13 cellular contexts compared by ENCODE assay signal in genomic region chr4:123453006-123453685, GRCh38. TPM values are rescaled to one million over a fixed set of nuclear protein-coding genes. Genes with fewer than 3 reads are reported as not detected.
DNase-seq lines count a peak whose midpoint lies in the region; ATAC-seq, FAIRE-seq and TF ChIP-seq lines count a peak whose summit lies in the region.
"Had no signal": no experiment of that assay in that cellular context is flagged by ENCODE, and none has a peak within 500 bp of the region (broad histone marks: within the 10 kb centered on the region; RNA-seq: fewer than 3 reads in every experiment).

No MANE protein-coding gene starts in this region.

- no peak overlapping the region for H3K4me3 ChIP-seq in astrocyte (ENCODE audit: insufficient read depth, low read depth, low read length)
- no peak overlapping the region for H3K4me3 ChIP-seq in left lung
- H3K4me3 ChIP-seq: MG63, upper lobe of left lung had no signal

- no peak for TF ChIP-seq CTCF in activated CD8-positive, alpha-beta T cell treated with anti-CD3 and anti-CD28 coated beads for 36 hours (IDR thresholded peaks at IDR 0.05)
- TF ChIP-seq CTCF in astrocyte (IDR thresholded peaks at IDR 0.05; ENCODE audit: insufficient read depth, low read depth, low read length): no peak
- TF ChIP-seq CTCF in left lung (IDR thresholded peaks at IDR 0.05): no peak

- H3K36me3 Mint-ChIP-seq in activated CD8-positive, alpha-beta T cell treated with anti-CD3 and anti-CD28 coated beads for 36 hours (ENCODE audit: low read depth): peaks cover 4% of the 10 kb centered on the region
- H3K36me3 Mint-ChIP-seq in activated CD8-positive, alpha-beta T cell treated with anti-CD3 and anti-CD28 coated beads, Interleukin-2, amount 10 ng/mL, durations not matched to agents 7 days and 5 days (ENCODE audit: low read depth): peaks cover 9% of the 10 kb centered on the region
- no peaks in the 10 kb centered on the region for H3K36me3 Mint-ChIP-seq in astrocyte (ENCODE audit: low read depth, unreplicated experiment)

- H3K9me3 Mint-ChIP-seq in activated CD8-positive, alpha-beta T cell treated with anti-CD3 and anti-CD28 coated beads for 36 hours: peaks cover 1% of the 10 kb centered on the region
- peaks cover 4% of the 10 kb centered on the region for H3K9me3 Mint-ChIP-seq in activated CD8-positive, alpha-beta T cell treated with anti-CD3 and anti-CD28 coated beads, Interleukin-2, amount 10 ng/mL, durations not matched to agents 7 days and 5 days (ENCODE audit: insufficient read depth)
- no peaks in the 10 kb centered on the region for H3K9me3 Mint-ChIP-seq in astrocyte (ENCODE audit: unreplicated experiment)
- peaks cover 0 to 8% of the 10 kb centered on the region in 2 donors for H3K9me3 Mint-ChIP-seq in stimulated activated naive CD8-positive, alpha-beta T cell treated with anti-CD3 and anti-CD28 coated beads, Interleukin-15, amount 100 ng/mL, for 72 hours
- H3K9me3 Mint-ChIP-seq: activated T-helper 17 cell treated with anti-CD3 and anti-CD28 coated beads, Interleukin-2, amount 50 U/mL, for 72 hours had no signal

- H2AFZ ChIP-seq in astrocyte (ENCODE audit: low read depth, low read length): peak overlapping the region; percentile 2

- no peak for ATAC-seq in activated CD8-positive, alpha-beta T cell treated with anti-CD3 and anti-CD28 coated beads for 36 hours
- no peak for ATAC-seq in activated CD8-positive, alpha-beta T cell treated with anti-CD3 and anti-CD28 coated beads, Interleukin-2, amount 10 ng/mL, durations not matched to agents 7 days and 5 days
- ATAC-seq in left lung (peak; percentile 33), HG02623 (IDR thresholded peaks at IDR 0.05; ENCODE audit: unreplicated experiment) (no peak)
- peak; percentile 39 for ATAC-seq in stimulated activated naive CD8-positive, alpha-beta T cell treated with anti-CD3 and anti-CD28 coated beads, Interleukin-15, amount 100 ng/mL, for 72 hours

- peaks cover 21% of the 10 kb centered on the region for H3K4me1 ChIP-seq in astrocyte (ENCODE audit: insufficient read depth, low read length)
- peaks cover 0 to 13% of the 10 kb centered on the region in 2 donors for H3K4me1 ChIP-seq in left lung

- H3K27ac ChIP-seq in astrocyte (ENCODE audit: low read depth, low read length) (peak overlapping the region; percentile 41), left lung (no peak overlapping the region)
- H3K27ac ChIP-seq: upper lobe of left lung had no signal

- H3K9me3 ChIP-seq in astrocyte (ENCODE audit: insufficient read depth, low read depth, low read length) (no peaks in the 10 kb centered on the region), left lung (no peaks in the 10 kb centered on the region)
- H3K9me3 ChIP-seq: MG63, upper lobe of left lung had no signal

- peak overlapping the region; percentile 44 for H3K9ac ChIP-seq in astrocyte (ENCODE audit: low read length)

- peak overlapping the region; percentile 46 for H3K4me2 ChIP-seq in astrocyte (ENCODE audit: low read length)

- peaks cover 40% of the 10 kb centered on the region for H3K4me1 Mint-ChIP-seq in activated CD8-positive, alpha-beta T cell treated with anti-CD3 and anti-CD28 coated beads for 36 hours (ENCODE audit: low read depth)
- peaks cover 45% of the 10 kb centered on the region for H3K4me1 Mint-ChIP-seq in activated CD8-positive, alpha-beta T cell treated with anti-CD3 and anti-CD28 coated beads, Interleukin-2, amount 10 ng/mL, durations not matched to agents 7 days and 5 days (ENCODE audit: low read depth)
- peaks cover 16% of the 10 kb centered on the region for H3K4me1 Mint-ChIP-seq in astrocyte (ENCODE audit: low read depth, unreplicated experiment)
- H3K4me1 Mint-ChIP-seq in stimulated activated naive CD8-positive, alpha-beta T cell treated with anti-CD3 and anti-CD28 coated beads, Interleukin-15, amount 100 ng/mL, for 72 hours: peaks cover 41% of the 10 kb centered on the region

- H3K79me2 ChIP-seq in astrocyte (ENCODE audit: insufficient read depth, low read length): no peaks in the 10 kb centered on the region

- CTCF ChIA-PET in activated CD8-positive, alpha-beta T cell treated with anti-CD3 and anti-CD28 coated beads for 36 hours (lab: Charles Lee): interaction anchor here (1.2 to 1.3 kb wide), 2 partner anchors 29 kb away, joined by 3 to 4 read pairs; no protein-coding TSS in a partner anchor
- CTCF ChIA-PET in activated CD8-positive, alpha-beta T cell treated with anti-CD3 and anti-CD28 coated beads, Interleukin-2, amount 10 ng/mL, durations not matched to agents 7 days and 5 days (lab: Charles Lee): interaction anchor here (0.9 to 1.7 kb wide), 6 partner anchors 9 to 55 kb away, joined by 3 to 4 read pairs (median 3); no protein-coding TSS in a partner anchor

- POLR2A ChIA-PET in activated CD8-positive, alpha-beta T cell treated with anti-CD3 and anti-CD28 coated beads for 36 hours (lab: Charles Lee): interaction anchor here (1.0 to 1.7 kb wide), 2 partner anchors 27 to 56 kb away, joined by 3 to 5 read pairs; partner anchors contain the start of gene SPRY1
- POLR2A ChIA-PET in activated CD8-positive, alpha-beta T cell treated with anti-CD3 and anti-CD28 coated beads, Interleukin-2, amount 10 ng/mL, durations not matched to agents 7 days and 5 days (lab: Charles Lee): no interaction called here

- FAIRE-seq in astrocyte (lab: Jason Lieb, UNC): no peak
- FAIRE-seq: GM12891 had no signal

- H4K20me1 ChIP-seq in astrocyte (ENCODE audit: insufficient read depth, low read length): no peaks in the 10 kb centered on the region

- H3K4me3 Mint-ChIP-seq in activated CD8-positive, alpha-beta T cell treated with anti-CD3 and anti-CD28 coated beads for 36 hours: no peak overlapping the region
- no peak overlapping the region for H3K4me3 Mint-ChIP-seq in activated CD8-positive, alpha-beta T cell treated with anti-CD3 and anti-CD28 coated beads, Interleukin-2, amount 10 ng/mL, durations not matched to agents 7 days and 5 days
- H3K4me3 Mint-ChIP-seq in astrocyte (ENCODE audit: unreplicated experiment): no peak overlapping the region
- H3K4me3 Mint-ChIP-seq in stimulated activated naive CD8-positive, alpha-beta T cell treated with anti-CD3 and anti-CD28 coated beads, Interleukin-15, amount 100 ng/mL, for 72 hours: peak overlapping the region in 1 of 2 donors; percentile 2
- H3K4me3 Mint-ChIP-seq: activated CD4-positive, alpha-beta T cell treated with anti-CD3 and anti-CD28 coated beads, Interleukin-2, amount 10 ng/mL, durations not matched to agents 7 days and 5 days; activated T-helper 17 cell treated with anti-CD3 and anti-CD28 coated beads, Interleukin-2, amount 50 U/mL, for 72 hours had no signal

- H3K27me3 ChIP-seq in astrocyte (ENCODE audit: insufficient read depth, low read length) (no peaks in the 10 kb centered on the region), left lung (no peaks in the 10 kb centered on the region)
- H3K27me3 ChIP-seq: MG63, upper lobe of left lung had no signal

- DNase-seq in activated CD8-positive, alpha-beta T cell treated with anti-CD3 and anti-CD28 coated beads for 36 hours: no peak
- DNase-seq in activated CD8-positive, alpha-beta T cell treated with anti-CD3 and anti-CD28 coated beads, Interleukin-2, amount 10 ng/mL, durations not matched to agents 7 days and 5 days: no peak
- DNase-seq in astrocyte (ENCODE audit: low read depth) (peak; percentile 76), left lung (no peak), MV-4-11 (lab: John Stamatoyannopoulos, UW) (no peak), NOMO-1 treated with DMSO at 0.1 percent for 48 hours (lab: John Stamatoyannopoulos, UW; ENCODE audit: unreplicated experiment) (no peak)
- no peak for DNase-seq in stimulated activated naive CD8-positive, alpha-beta T cell treated with anti-CD3 and anti-CD28 coated beads, Interleukin-15, amount 100 ng/mL, for 72 hours
- DNase-seq: activated CD4-positive, alpha-beta T cell treated with anti-CD3 and anti-CD28 coated beads, Interleukin-2, amount 10 ng/mL, durations not matched to agents 7 days and 5 days had no signal

- H3K27me3 Mint-ChIP-seq in activated CD8-positive, alpha-beta T cell treated with anti-CD3 and anti-CD28 coated beads for 36 hours: no peaks in the 10 kb centered on the region
- no peaks in the 10 kb centered on the region for H3K27me3 Mint-ChIP-seq in activated CD8-positive, alpha-beta T cell treated with anti-CD3 and anti-CD28 coated beads, Interleukin-2, amount 10 ng/mL, durations not matched to agents 7 days and 5 days (ENCODE audit: low read depth)
- H3K27me3 Mint-ChIP-seq in astrocyte (ENCODE audit: low read depth, unreplicated experiment): no peaks in the 10 kb centered on the region
- no peaks in the 10 kb centered on the region for H3K27me3 Mint-ChIP-seq in stimulated activated naive CD8-positive, alpha-beta T cell treated with anti-CD3 and anti-CD28 coated beads, Interleukin-15, amount 100 ng/mL, for 72 hours
- H3K27me3 Mint-ChIP-seq: activated CD4-positive, alpha-beta T cell treated with anti-CD3 and anti-CD28 coated beads, Interleukin-2, amount 10 ng/mL, durations not matched to agents 7 days and 5 days; activated T-helper 17 cell treated with anti-CD3 and anti-CD28 coated beads, Interleukin-2, amount 50 U/mL, for 72 hours had no signal

- H3K36me3 ChIP-seq in astrocyte (ENCODE audit: insufficient read depth, low read length): no peaks in the 10 kb centered on the region
- no peaks in the 10 kb centered on the region for H3K36me3 ChIP-seq in left lung
- H3K36me3 ChIP-seq: MG63, upper lobe of left lung had no signal

- intact Hi-C loops in activated CD8-positive, alpha-beta T cell treated with anti-CD3 and anti-CD28 coated beads for 36 hours (cut with micrococcal nuclease): no loop called here
- intact Hi-C loops in left lung (cut with DNase I): no loop called here

- peak overlapping the region; percentile 32 for H3K27ac Mint-ChIP-seq in activated CD8-positive, alpha-beta T cell treated with anti-CD3 and anti-CD28 coated beads for 36 hours
- H3K27ac Mint-ChIP-seq in activated CD8-positive, alpha-beta T cell treated with anti-CD3 and anti-CD28 coated beads, Interleukin-2, amount 10 ng/mL, durations not matched to agents 7 days and 5 days: no peak overlapping the region
- H3K27ac Mint-ChIP-seq in astrocyte (ENCODE audit: unreplicated experiment): no peak overlapping the region
- no peak overlapping the region for H3K27ac Mint-ChIP-seq in stimulated activated naive CD8-positive, alpha-beta T cell treated with anti-CD3 and anti-CD28 coated beads, Interleukin-15, amount 100 ng/mL, for 72 hours
- H3K27ac Mint-ChIP-seq: activated T-helper 17 cell treated with anti-CD3 and anti-CD28 coated beads, Interleukin-2, amount 50 U/mL, for 72 hours had no signal

RNA-seq across cellular contexts. Expression of gene SPRY1, which starts 56.6 kb away (rescaled TPM):
- 100 to 1,000 TPM; 137 to 144 TPM for total RNA-seq in activated CD8-positive, alpha-beta T cell treated with anti-CD3 and anti-CD28 coated beads for 36 hours
- 10 to 100 TPM; 50.7 to 53.2 TPM for total RNA-seq in activated CD8-positive, alpha-beta T cell treated with anti-CD3 and anti-CD28 coated beads, Interleukin-2, amount 10 ng/mL, durations not matched to agents 7 days and 5 days
- total RNA-seq in astrocyte (44.5 and 51.6 TPM in 2 replicates), left lung (10 to 100 TPM; 85.1 to 95.5 TPM)

Comparison
In these comparisons a context has a peak if more than half of its experiments do, and no peak if none do; other contexts are left out.
1. ATAC-seq: peak in left lung (single experiment) and stimulated activated naive CD8-positive, alpha-beta T cell treated with anti-CD3 and anti-CD28 coated beads, Interleukin-15, amount 100 ng/mL, for 72 hours (single experiment); none in activated CD8-positive, alpha-beta T cell treated with anti-CD3 and anti-CD28 coated beads for 36 hours (single experiment), activated CD8-positive, alpha-beta T cell treated with anti-CD3 and anti-CD28 coated beads, Interleukin-2, amount 10 ng/mL, durations not matched to agents 7 days and 5 days (single experiment) and HG02623 (single experiment).